Comparison of ENCODE assay signal across 14 cellular contexts in the genomic region with DNA sequence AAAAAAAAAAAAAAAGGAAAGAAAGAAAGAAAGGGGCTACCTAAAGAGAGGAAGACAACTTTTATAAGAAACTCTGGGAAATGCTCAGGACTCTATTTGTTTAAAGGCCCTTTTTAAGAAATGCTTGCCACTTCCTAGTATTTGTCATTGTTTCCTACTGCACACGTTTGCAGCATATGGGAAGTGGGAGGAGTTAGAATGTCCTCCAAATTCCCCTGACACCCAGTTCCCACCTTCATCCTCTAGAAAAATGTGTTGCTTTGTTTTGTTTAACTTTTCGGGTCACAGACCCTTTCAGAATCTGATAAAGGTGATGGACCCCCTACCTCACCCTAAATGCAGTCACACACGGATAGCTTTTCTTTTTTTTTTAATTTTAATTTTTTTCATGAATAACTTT. TPM values are rescaled to one million over a fixed set of nuclear protein-coding genes. Genes with fewer than 3 reads are reported as not detected.
DNase-seq lines count a peak whose midpoint lies in the region; ATAC-seq and TF ChIP-seq lines count a peak whose summit lies in the region.
"Had no signal": no experiment of that assay in that cellular context is flagged by ENCODE, and none has a peak within 500 bp of the region (broad histone marks: within the 10 kb centered on the region; RNA-seq: fewer than 3 reads in every experiment).

No MANE protein-coding gene starts in this region.

- DNase-seq in heart left ventricle = no peak
- no peak for DNase-seq in left ventricle myocardium superior
- DNase-seq in OCI-M1 (lab: John Stamatoyannopoulos, UW) = peak; percentile 21
- DNase-seq in superior temporal gyrus (ENCODE audit: extremely low spot score) = peak; percentile 9
- DNase-seq in activated gamma-delta T cell treated with Interleukin-2 at 50 U/mL for 16 hours = no peak
- DNase-seq: amniotic stem cell, BE2C, kidney, NCI-H510A treated with DMSO at 0.1 percent for 48 hours, pancreas had no signal

- peak overlapping the region; percentile 55 to 91 (median 76) for H3K27ac ChIP-seq in heart left ventricle
- H3K27ac ChIP-seq: epithelial cell of prostate had no signal

- no peaks in the 10 kb centered on the region for H3K27me3 ChIP-seq in heart left ventricle
- H3K27me3 ChIP-seq: BE2C, pancreas had no signal

- H3K4me1 ChIP-seq in heart left ventricle = peaks cover 5 to 66% (median 37%) of the 10 kb centered on the region in 12 donors
- H3K4me1 ChIP-seq: BE2C, pancreas had no signal

- 46 to 64% (median 55%) methylated on average over 3 of the region's 3 CpGs for WGBS in heart left ventricle, 4 donors

- ATAC-seq in heart left ventricle (peak in 2 of 4 donors; percentile 23 to 77), left ventricle myocardium superior (no peak), esophagus mucosa (peak; percentile 61), HG03439 (IDR thresholded peaks at IDR 0.05; ENCODE audit: unreplicated experiment) (no peak), HG03175 (IDR thresholded peaks at IDR 0.05; ENCODE audit: unreplicated experiment) (no peak)

- intact Hi-C loops in heart left ventricle (cut with DNase I) (loop anchor here in 1 of 10 donors (1.0 kb wide), 1 partner anchor 24 kb away; no protein-coding TSS in a partner anchor), left ventricle myocardium superior (cut with micrococcal nuclease) (no loop called here)

- no peak overlapping the region for H3K4me3 ChIP-seq in heart left ventricle
- H3K4me3 ChIP-seq: pancreas had no signal

- no peak for TF ChIP-seq POLR2A in heart left ventricle (IDR thresholded peaks at IDR 0.05)

- H3K9me3 ChIP-seq in heart left ventricle = no peaks in the 10 kb centered on the region
- H3K9me3 ChIP-seq: BE2C, pancreas had no signal

- no peak for TF ChIP-seq CTCF in heart left ventricle (IDR thresholded peaks at IDR 0.05)

- H3K36me3 ChIP-seq in heart left ventricle = no peaks in the 10 kb centered on the region
- H3K36me3 ChIP-seq: BE2C, pancreas had no signal

RNA-seq across cellular contexts. Expression of a gene that starts 40.8 kb away (rescaled TPM):
- total RNA-seq in heart left ventricle (1 to 10 TPM; 2.8 to 9.1 (median 5.2) TPM), left ventricle myocardium superior (5.3 TPM), esophagus mucosa (2.9 TPM)
- polyA plus RNA-seq in heart left ventricle = 10 to 100 TPM in 1 of 2 donors, 1 to 10 TPM in 1; 4.2 to 15.0 TPM

Comparison
In these comparisons a context has a peak if more than half of its experiments do, and no peak if none do; other contexts are left out.
1. DNase-seq: peak in OCI-M1 (single experiment) and superior temporal gyrus (single experiment); none in heart left ventricle (0 of 5), left ventricle myocardium superior (single experiment) and activated gamma-delta T cell treated with Interleukin-2 at 50 U/mL for 16 hours (single experiment).